1 cellular context compared by ENCODE assay signal in genomic region chr16:11149011-11149616, GRCh38.
A peak's percentile ranks its signal among the peaks of the same experiment; 100 is the strongest.
TF ChIP-seq lines count a peak whose summit lies in the region.

No MANE protein-coding gene starts in this region.

TF ChIP-seq in K562, 482 proteins besides CTCF, POLR2A, EP300 and RAD21 (continued from another document and continues in another):
- TF ChIP-seq FOXP4 (CRISPR knock-in tag; IDR thresholded peaks at IDR 0.05; ENCODE audit: borderline replicate concordance) (no peak), ZZZ3 (IDR thresholded peaks at IDR 0.05) (no peak), THAP7 (CRISPR knock-in tag; IDR thresholded peaks at IDR 0.05) (no peak), RB1 (IDR thresholded peaks at IDR 0.05; ENCODE audit: low read depth) (no peak), TAF9B (IDR thresholded peaks at IDR 0.05; ENCODE audit: partially characterized antibody) (no peak), TRIM24 (IDR thresholded peaks at IDR 0.05) (no peak), ZNF253 (CRISPR knock-in tag; conservative IDR thresholded peaks at IDR 0.05) (no peak), USF1 (CRISPR knock-in tag; IDR thresholded peaks at IDR 0.05) (no peak), SMARCA4 (IDR thresholded peaks at IDR 0.05) (peak; percentile 89), DMBX1 (CRISPR knock-in tag; IDR thresholded peaks at IDR 0.05; ENCODE audit: borderline replicate concordance) (no peak), ARID3B (CRISPR knock-in tag; IDR thresholded peaks at IDR 0.05; ENCODE audit: borderline replicate concordance) (no peak), ZBTB43 (CRISPR knock-in tag; IDR thresholded peaks at IDR 0.05) (no peak), ATF7 (IDR thresholded peaks at IDR 0.05) (peak; percentile 58; the same call in 1 of the 2 replicates), ZNF551 (CRISPR knock-in tag; IDR thresholded peaks at IDR 0.05) (no peak), MYNN (IDR thresholded peaks at IDR 0.05) (no peak), MYNN (CRISPR knock-in tag; IDR thresholded peaks at IDR 0.05) (no peak), NFE2 (IDR thresholded peaks at IDR 0.05; ENCODE audit: low read depth) (peak; percentile 22; the same call in 1 of the 2 replicates), HLTF (IDR thresholded peaks at IDR 0.05) (no peak), SAFB2 (IDR thresholded peaks at IDR 0.05; ENCODE audit: borderline replicate concordance, low read depth, low read length, severe bottlenecking) (no peak), ZSCAN29 (IDR thresholded peaks at IDR 0.05) (no peak), SP2 (IDR thresholded peaks at IDR 0.05; ENCODE audit: extremely low read depth, low read depth, low read length, poor library complexity, severe bottlenecking) (no peak), WHSC1 (IDR thresholded peaks at IDR 0.05; ENCODE audit: low read length) (no peak), PHF21A (IDR thresholded peaks at IDR 0.05; ENCODE audit: borderline replicate concordance, low read depth) (no peak), ZNF586 (CRISPR knock-in tag; conservative IDR thresholded peaks at IDR 0.05) (no peak), ETS1 (conservative IDR thresholded peaks at IDR 0.05; ENCODE audit: control insufficient read depth, low read depth, low read length) (no peak), PCBP2 (IDR thresholded peaks at IDR 0.05; ENCODE audit: low read depth, low read length, poor library complexity, severe bottlenecking) (no peak), COPS2 (conservative IDR thresholded peaks at IDR 0.05) (no peak), RERE (CRISPR knock-in tag; IDR thresholded peaks at IDR 0.05; ENCODE audit: borderline replicate concordance) (no peak), SAP30 (IDR thresholded peaks at IDR 0.05; ENCODE audit: borderline replicate concordance, insufficient read depth, low read depth, low read length, poor library complexity, severe bottlenecking) (no peak), HBP1 (CRISPR knock-in tag; IDR thresholded peaks at IDR 0.05) (no peak), ZNF699 (CRISPR knock-in tag; IDR thresholded peaks at IDR 0.05; ENCODE audit: insufficient replicate concordance) (no peak), PRMT5 (CRISPR knock-in tag; IDR thresholded peaks at IDR 0.05) (no peak), GABPB1 (CRISPR knock-in tag; IDR thresholded peaks at IDR 0.05) (no peak), PRPF4 (IDR thresholded peaks at IDR 0.05; ENCODE audit: insufficient read depth, low read depth, low read length, poor library complexity, severe bottlenecking) (no peak), TEAD1 (CRISPR knock-in tag; IDR thresholded peaks at IDR 0.05) (no peak), CBFA2T3 (IDR thresholded peaks at IDR 0.05) (peak; percentile 85), DEAF1 (CRISPR knock-in tag; IDR thresholded peaks at IDR 0.05) (no peak), KAT2B (IDR thresholded peaks at IDR 0.05; ENCODE audit: low read depth, low read length) (no peak), E2F3 (CRISPR knock-in tag; IDR thresholded peaks at IDR 0.05) (no peak), DACH1 (IDR thresholded peaks at IDR 0.05; ENCODE audit: partially characterized antibody) (peak; percentile 99), MBD1 (CRISPR knock-in tag; IDR thresholded peaks at IDR 0.05) (no peak), FOXO4 (CRISPR knock-in tag; IDR thresholded peaks at IDR 0.05) (no peak), ELF4 (CRISPR knock-in tag; IDR thresholded peaks at IDR 0.05) (no peak), ZNF668 (CRISPR knock-in tag; IDR thresholded peaks at IDR 0.05) (no peak), ZNF589 (CRISPR knock-in tag; IDR thresholded peaks at IDR 0.05; ENCODE audit: low read depth) (no peak), MAFG (tag; conservative IDR thresholded peaks at IDR 0.05) (no peak), HNRNPK (IDR thresholded peaks at IDR 0.05; ENCODE audit: low read depth, low read length, poor library complexity, severe bottlenecking) (no peak), SLC30A9 (CRISPR knock-in tag; IDR thresholded peaks at IDR 0.05) (no peak), HMG20A (CRISPR knock-in tag; conservative IDR thresholded peaks at IDR 0.05) (no peak)
